ENCODE assay signal across 28 cellular contexts in the genomic region with DNA sequence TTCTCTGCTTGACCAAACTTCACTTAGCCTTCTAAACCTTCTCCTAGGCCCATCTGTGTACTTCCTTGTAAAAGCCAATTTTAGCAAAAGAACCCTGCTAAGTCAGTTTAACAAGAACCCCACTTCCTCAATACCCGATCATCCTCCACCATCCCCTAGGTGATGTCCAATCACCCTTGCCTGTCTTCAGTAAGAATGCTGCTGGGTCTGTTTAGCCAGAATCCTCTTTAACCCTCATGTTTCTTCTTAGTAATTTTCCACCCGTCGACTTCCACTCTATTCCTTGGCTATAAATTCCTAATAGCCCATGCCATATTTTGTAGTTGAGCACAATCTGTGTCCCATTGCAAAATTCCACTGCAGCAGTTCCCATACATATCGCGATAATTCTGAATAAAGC.
"Had no signal": no experiment of that assay in that cellular context is flagged by ENCODE, and none has a peak within 500 bp of the region (broad histone marks: within the 10 kb centered on the region; RNA-seq: fewer than 3 reads in every experiment).

No MANE protein-coding gene starts in this region.

- H3K27ac ChIP-seq: coronary artery, esophagus muscularis mucosa, foreskin keratinocyte, gastroesophageal sphincter, heart left ventricle, hepatocyte, parathyroid adenoma, prostate gland, right atrium auricular region, stomach, thyroid gland, upper lobe of left lung, uterus had no signal

- H3K79me2 ChIP-seq: hepatocyte, parathyroid adenoma had no signal

- H3K4me2 ChIP-seq: hepatocyte, smooth muscle cell had no signal

- H3K4me3 Mint-ChIP-seq: naive B cell; natural killer cell treated with Interleukin-12 subunit alpha and Interleukin-12 subunit beta and Interleukin-15 and Interleukin-18, amount 100 ng/mL, for 72 hours; neural crest cell had no signal

- H3K4me1 ChIP-seq: foreskin keratinocyte, gastroesophageal sphincter, heart left ventricle, parathyroid adenoma, prostate gland, right atrium auricular region, stomach, thyroid gland, upper lobe of left lung, uterus had no signal

- ATAC-seq: foreskin keratinocyte; gastroesophageal sphincter; heart left ventricle; left lobe of liver; mucosa of descending colon; natural killer cell treated with Interleukin-12 subunit alpha and Interleukin-12 subunit beta and Interleukin-15 and Interleukin-18, amount 100 ng/mL, for 72 hours; sciatic nerve had no signal

- H3K9me3 ChIP-seq: esophagus muscularis mucosa, gastroesophageal sphincter, mucosa of descending colon, prostate gland, right atrium auricular region, stomach, thyroid gland, upper lobe of left lung, uterus had no signal

- H3K4me1 Mint-ChIP-seq: naive B cell, neural crest cell had no signal

- H3K36me3 ChIP-seq: esophagus muscularis mucosa, gastroesophageal sphincter, heart left ventricle, prostate gland, right atrium auricular region, stomach, thyroid gland, upper lobe of left lung, uterus had no signal

- H3K4me3 ChIP-seq: coronary artery, esophagus muscularis mucosa, gastroesophageal sphincter, heart left ventricle, hepatocyte, mucosa of descending colon, prostate gland, right atrium auricular region, smooth muscle cell, stomach, thyroid gland, upper lobe of left lung, uterus had no signal

- H3K27ac Mint-ChIP-seq: natural killer cell treated with Interleukin-12 subunit alpha and Interleukin-12 subunit beta and Interleukin-15 and Interleukin-18, amount 100 ng/mL, for 72 hours had no signal

- DNase-seq: dermis blood vessel endothelial cell; effector memory CD4-positive, alpha-beta T cell; foreskin keratinocyte; heart left ventricle; kidney; mucosa of descending colon; naive B cell; stimulated activated CD4-positive, alpha-beta T cell treated with anti-CD3 and anti-CD28 coated beads, Interleukin-12 subunit alpha, Interleukin-12 subunit beta, amount 100 ng/mL, for 4 hours; stimulated activated CD4-positive, alpha-beta T cell treated with anti-CD3 and anti-CD28 coated beads, Interleukin-1b, Interleukin-23, amount 100 ng/mL, for 48 hours; stimulated activated CD4-positive, alpha-beta T cell treated with anti-CD3 and anti-CD28 coated beads, Interleukin-4, amount 100 ng/mL, for 1 hour; stimulated activated CD8-positive, alpha-beta memory T cell treated with anti-CD3 and anti-CD28 coated beads, Interleukin-4, amount 100 ng/mL, for 48 hours; stimulated activated naive CD4-positive, alpha-beta T cell; stomach; thyroid gland; upper lobe of left lung; uterus had no signal

- H2AFZ ChIP-seq: hepatocyte, parathyroid adenoma had no signal

- H3K9ac ChIP-seq: parathyroid adenoma had no signal

- H3K27me3 ChIP-seq: esophagus muscularis mucosa, foreskin keratinocyte, gastroesophageal sphincter, heart left ventricle, hepatocyte, right atrium auricular region, stomach, thyroid gland, upper lobe of left lung, uterus had no signal

- H3K27me3 Mint-ChIP-seq: natural killer cell treated with Interleukin-12 subunit alpha and Interleukin-12 subunit beta and Interleukin-15 and Interleukin-18, amount 100 ng/mL, for 72 hours had no signal

- H3K9me3 Mint-ChIP-seq: natural killer cell treated with Interleukin-12 subunit alpha and Interleukin-12 subunit beta and Interleukin-15 and Interleukin-18, amount 100 ng/mL, for 72 hours; neural crest cell had no signal
